In genomic region chr12:40336573-40337199, GRCh38 we compare ENCODE assay signal across 8 cellular contexts.
DNase-seq lines count a peak whose midpoint lies in the region; ATAC-seq lines count a peak whose summit lies in the region.

No MANE protein-coding gene starts in this region.

- DNase-seq in AG08395 (ENCODE audit: low spot score) (peak; percentile 50), NCI-H1105 treated with DMSO at 0.1 percent for 48 hours (lab: John Stamatoyannopoulos, UW) (peak; percentile 71), cerebellum (ENCODE audit: low spot score) (peak; percentile 16), renal cortical epithelial cell (ENCODE audit: low read depth) (peak; percentile 19), posterior vena cava (ENCODE audit: low spot score) (no peak), nucleus accumbens (lab: John Stamatoyannopoulos, UW) (no peak)

- ATAC-seq in GM19351 (IDR thresholded peaks at IDR 0.05; ENCODE audit: unreplicated experiment) (peak; percentile 86), HG03045 (IDR thresholded peaks at IDR 0.05; ENCODE audit: unreplicated experiment) (no peak)

- intact Hi-C loops in posterior vena cava (cut with DNase I), result no loop called here

Comparison
In these comparisons a context has a peak if more than half of its experiments do, and no peak if none do; other contexts are left out.
1. DNase-seq: peak in AG08395 (single experiment), NCI-H1105 treated with DMSO at 0.1 percent for 48 hours (single experiment), cerebellum (single experiment) and renal cortical epithelial cell (single experiment); none in posterior vena cava (single experiment) and nucleus accumbens (0 of 56).